1 cellular context compared by ENCODE assay signal in genomic region chr10:90813592-90814365, GRCh38.
TF ChIP-seq lines count a peak whose summit lies in the region.

No MANE protein-coding gene starts in this region.

TF ChIP-seq in GM23338, 12 proteins besides CTCF, POLR2A, EP300 and RAD21 (continued from another document):
- TF ChIP-seq ZNF462 (CRISPR knock-in tag; IDR thresholded peaks at IDR 0.05) (no peak), REST (IDR thresholded peaks at IDR 0.05; ENCODE audit: unreplicated experiment) (no peak), ZNF331 (CRISPR knock-in tag; IDR thresholded peaks at IDR 0.05; ENCODE audit: low read depth) (no peak), EZH2 (IDR thresholded peaks at IDR 0.05; ENCODE audit: low read depth, unreplicated experiment) (no peak), POLR2AphosphoS5 (IDR thresholded peaks at IDR 0.05; ENCODE audit: low read depth) (no peak), JUNB (IDR thresholded peaks at IDR 0.05; ENCODE audit: unreplicated experiment) (no peak), NANOG (IDR thresholded peaks at IDR 0.05; ENCODE audit: borderline replicate concordance) (no peak), STAT1 (IDR thresholded peaks at IDR 0.05; ENCODE audit: unreplicated experiment) (no peak), ZNF114 (CRISPR knock-in tag; IDR thresholded peaks at IDR 0.05) (no peak), CREB1 (CRISPR knock-in tag; IDR thresholded peaks at IDR 0.05; ENCODE audit: low read depth) (no peak), EZH2phosphoT487 (IDR thresholded peaks at IDR 0.05; ENCODE audit: unreplicated experiment) (no peak)
